2 cellular contexts compared by ENCODE assay signal in genomic region chr21:17667256-17667655, GRCh38.
TF ChIP-seq lines count a peak whose summit lies in the region.

No MANE protein-coding gene starts in this region.

TF ChIP-seq in SK-N-SH, 30 proteins besides CTCF, POLR2A, EP300 and RAD21 (continued from another document):
- TF ChIP-seq IRF3 (IDR thresholded peaks at IDR 0.05; ENCODE audit: low read depth, low read length), result no peak
- TF ChIP-seq GABPA (IDR thresholded peaks at IDR 0.05; ENCODE audit: low read depth), result no peak
- no peak for TF ChIP-seq TCF12 (IDR thresholded peaks at IDR 0.05)
- no peak for TF ChIP-seq USF2 (IDR thresholded peaks at IDR 0.05; ENCODE audit: borderline replicate concordance, low read depth, low read length)
- no peak for TF ChIP-seq GATA2 (CRISPR knock-in tag; IDR thresholded peaks at IDR 0.05)
- no peak for TF ChIP-seq NRF1 (IDR thresholded peaks at IDR 0.05; ENCODE audit: low read depth, low read length)
- no peak for TF ChIP-seq MXI1 (IDR thresholded peaks at IDR 0.05; ENCODE audit: low read depth, low read length)

TF ChIP-seq in SK-N-SH treated with all-trans-retinoic acid at 6 μM for 48 hours, 23 proteins besides CTCF, POLR2A, EP300 and RAD21 (continued from another document):
- TF ChIP-seq POU6F1 (CRISPR knock-in tag; IDR thresholded peaks at IDR 0.05; ENCODE audit: borderline replicate concordance, low read depth) (no peak), PPARA (CRISPR knock-in tag; IDR thresholded peaks at IDR 0.05; ENCODE audit: borderline replicate concordance) (no peak), ARNTL (CRISPR knock-in tag; IDR thresholded peaks at IDR 0.05; ENCODE audit: borderline replicate concordance, low read depth) (no peak), ZNF8 (CRISPR knock-in tag; IDR thresholded peaks at IDR 0.05) (no peak), CREB5 (CRISPR knock-in tag; IDR thresholded peaks at IDR 0.05; ENCODE audit: low read depth) (no peak), CSRNP3 (CRISPR knock-in tag; IDR thresholded peaks at IDR 0.05) (no peak), RARB (CRISPR knock-in tag; IDR thresholded peaks at IDR 0.05) (no peak), GLIS3 (CRISPR knock-in tag; IDR thresholded peaks at IDR 0.05) (no peak)
